Comparison of ENCODE assay signal across 26 cellular contexts in genomic region chr21:38255718-38256117, GRCh38. TPM values are rescaled to one million over a fixed set of nuclear protein-coding genes. Genes with fewer than 3 reads are reported as not detected.
"Had no signal": no experiment of that assay in that cellular context is flagged by ENCODE, and none has a peak within 500 bp of the region (broad histone marks: within the 10 kb centered on the region; RNA-seq: fewer than 3 reads in every experiment).

No MANE protein-coding gene starts in this region.

- H3K4me1 Mint-ChIP-seq: activated CD8-positive, alpha-beta memory T cell treated with anti-CD3 and anti-CD28 coated beads, Interleukin-2, amount 10 ng/mL, durations not matched to agents 7 days and 5 days; activated naive CD4-positive, alpha-beta T cell treated with anti-CD3 and anti-CD28 coated beads, Interleukin-2, amount 10 ng/mL, durations not matched to agents 7 days and 5 days; activated naive CD8-positive, alpha-beta T cell treated with anti-CD3 and anti-CD28 coated beads, Interleukin-2, amount 10 ng/mL, durations not matched to agents 7 days and 5 days; activated T-helper 17 cell treated with anti-CD3 and anti-CD28 coated beads, Interleukin-2, amount 50 U/mL, for 72 hours; IgD-negative memory B cell had no signal

- H3K27ac ChIP-seq: adrenal gland, breast epithelium had no signal

- H3K36me3 Mint-ChIP-seq: activated CD8-positive, alpha-beta memory T cell treated with anti-CD3 and anti-CD28 coated beads, Interleukin-2, amount 10 ng/mL, durations not matched to agents 7 days and 5 days; activated naive CD4-positive, alpha-beta T cell treated with anti-CD3 and anti-CD28 coated beads, Interleukin-2, amount 10 ng/mL, durations not matched to agents 7 days and 5 days; activated naive CD8-positive, alpha-beta T cell treated with anti-CD3 and anti-CD28 coated beads, Interleukin-2, amount 10 ng/mL, durations not matched to agents 7 days and 5 days; IgD-negative memory B cell; WTC11 had no signal

- H3K4me3 ChIP-seq: adrenal gland, breast epithelium, MG63 had no signal

- FAIRE-seq: RCC 7860 had no signal

- H3K36me3 ChIP-seq: adrenal gland, breast epithelium, MG63 had no signal

- DNase-seq: activated CD4-positive, alpha-beta T cell treated with anti-CD3 and anti-CD28 coated beads for 48 hours; activated CD4-positive, alpha-beta T cell treated with anti-CD3 and anti-CD28 coated beads, Interleukin-2, amount 50 U/mL, for 48 hours; activated CD4-positive, CD25-positive, alpha-beta regulatory T cell treated with anti-CD3 and anti-CD28 coated beads, Interleukin-2, amount 50 U/mL, for 72 hours; activated CD8-positive, alpha-beta memory T cell treated with anti-CD3 and anti-CD28 coated beads, Interleukin-2, amount 10 ng/mL, durations not matched to agents 7 days and 5 days; activated gamma-delta T cell; activated naive CD4-positive, alpha-beta T cell treated with anti-CD3 and anti-CD28 coated beads, Interleukin-2, amount 10 ng/mL, durations not matched to agents 7 days and 5 days; activated naive CD8-positive, alpha-beta T cell treated with anti-CD3 and anti-CD28 coated beads, Interleukin-2, amount 10 ng/mL, durations not matched to agents 7 days and 5 days; activated T-cell treated with anti-CD3 and anti-CD28 coated beads, Interleukin-2, amount 50 U/mL, for 4 hours; adrenal gland; anterior cingulate cortex; central memory CD4-positive, alpha-beta T cell; KG1; MG63; NCI-H1105; NCI-H1436; NCI-H1694 treated with DMSO at 0.1 percent for 48 hours; NCI-H2029 treated with DMSO at 0.1 percent for 48 hours; NCI-H510A treated with DMSO at 0.1 percent for 48 hours; SHP77 treated with DMSO at 0.1 percent for 48 hours had no signal

- H3K4me1 ChIP-seq: adrenal gland, breast epithelium had no signal

- H3K27me3 Mint-ChIP-seq: IgD-negative memory B cell had no signal

- H3K27ac Mint-ChIP-seq: activated CD8-positive, alpha-beta memory T cell treated with anti-CD3 and anti-CD28 coated beads, Interleukin-2, amount 10 ng/mL, durations not matched to agents 7 days and 5 days; activated naive CD4-positive, alpha-beta T cell treated with anti-CD3 and anti-CD28 coated beads, Interleukin-2, amount 10 ng/mL, durations not matched to agents 7 days and 5 days; activated naive CD8-positive, alpha-beta T cell treated with anti-CD3 and anti-CD28 coated beads, Interleukin-2, amount 10 ng/mL, durations not matched to agents 7 days and 5 days; activated T-helper 17 cell treated with anti-CD3 and anti-CD28 coated beads, Interleukin-2, amount 50 U/mL, for 72 hours; IgD-negative memory B cell; T-helper 1 cell treated with Interleukin-12 subunit alpha and Interleukin-12 subunit beta and Interleukin-4 antibody, amounts not matched to agents 30 μg/mL and 1 μg/mL, for 36 hours; WTC11 had no signal

- H3K9me3 ChIP-seq: adrenal gland, breast epithelium, MG63 had no signal

- H3K9me3 Mint-ChIP-seq: activated naive CD4-positive, alpha-beta T cell treated with anti-CD3 and anti-CD28 coated beads, Interleukin-2, amount 10 ng/mL, durations not matched to agents 7 days and 5 days; activated naive CD8-positive, alpha-beta T cell treated with anti-CD3 and anti-CD28 coated beads, Interleukin-2, amount 10 ng/mL, durations not matched to agents 7 days and 5 days; activated T-cell treated with anti-CD3 and anti-CD28 coated beads, Interleukin-2, amount 50 U/mL, for 4 hours; activated T-helper 17 cell treated with anti-CD3 and anti-CD28 coated beads, Interleukin-2, amount 50 U/mL, for 72 hours; IgD-negative memory B cell; T-helper 1 cell treated with Interleukin-12 subunit alpha and Interleukin-12 subunit beta and Interleukin-4 antibody, amounts not matched to agents 30 μg/mL and 1 μg/mL, for 36 hours; WTC11 had no signal

- H3K27me3 ChIP-seq: adrenal gland, breast epithelium had no signal

- H3K4me3 Mint-ChIP-seq: activated CD8-positive, alpha-beta memory T cell treated with anti-CD3 and anti-CD28 coated beads, Interleukin-2, amount 10 ng/mL, durations not matched to agents 7 days and 5 days; activated naive CD4-positive, alpha-beta T cell treated with anti-CD3 and anti-CD28 coated beads, Interleukin-2, amount 10 ng/mL, durations not matched to agents 7 days and 5 days; activated naive CD8-positive, alpha-beta T cell treated with anti-CD3 and anti-CD28 coated beads, Interleukin-2, amount 10 ng/mL, durations not matched to agents 7 days and 5 days; activated T-cell treated with anti-CD3 and anti-CD28 coated beads, Interleukin-2, amount 50 U/mL, for 4 hours; activated T-helper 17 cell treated with anti-CD3 and anti-CD28 coated beads, Interleukin-2, amount 50 U/mL, for 72 hours; IgD-negative memory B cell; T-helper 1 cell treated with Interleukin-12 subunit alpha and Interleukin-12 subunit beta and Interleukin-4 antibody, amounts not matched to agents 30 μg/mL and 1 μg/mL, for 36 hours; WTC11 had no signal

RNA-seq across cellular contexts. Expression of gene KCNJ15, which starts 1.1 kb away (rescaled TPM):
- total RNA-seq: activated CD8-positive, alpha-beta memory T cell treated with anti-CD3 and anti-CD28 coated beads, Interleukin-2, amount 10 ng/mL, durations not matched to agents 7 days and 5 days; activated naive CD8-positive, alpha-beta T cell treated with anti-CD3 and anti-CD28 coated beads, Interleukin-2, amount 10 ng/mL, durations not matched to agents 7 days and 5 days; SK-MEL-5 had no signal
- polyA plus RNA-seq: IgD-negative memory B cell had no signal
